Comparison of ENCODE assay signal across 8 cellular contexts in the genomic region with DNA sequence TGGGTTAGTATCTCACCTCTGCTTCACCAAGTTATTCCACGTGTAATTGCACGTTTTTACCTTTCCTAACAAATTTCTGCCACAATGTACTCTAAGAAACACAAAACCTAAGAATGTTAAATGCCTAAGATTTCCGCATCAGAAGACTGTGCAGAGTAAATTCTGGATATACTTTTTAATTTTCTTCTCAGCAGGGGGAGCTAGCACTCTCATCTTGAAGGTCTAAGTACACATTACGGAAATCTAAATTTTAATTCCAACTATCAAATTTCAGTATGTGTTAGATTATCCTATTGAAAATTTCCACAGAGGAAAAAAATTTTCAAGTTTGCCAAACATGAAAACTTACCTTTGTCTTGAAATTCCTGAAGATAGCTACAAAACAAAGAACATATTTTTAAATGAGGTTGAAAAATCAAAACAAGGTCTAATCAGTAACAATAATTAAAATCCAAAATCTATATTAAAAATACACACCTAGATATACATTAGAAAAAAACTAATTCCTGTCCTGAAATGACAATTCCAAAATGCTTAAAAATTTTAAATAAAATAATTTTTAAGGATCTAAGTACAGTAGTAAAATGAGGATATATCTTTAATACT. TPM values are rescaled to one million over a fixed set of nuclear protein-coding genes. Genes with fewer than 3 reads are reported as not detected.
DNase-seq lines count a peak whose midpoint lies in the region; ATAC-seq and TF ChIP-seq lines count a peak whose summit lies in the region.

No MANE protein-coding gene starts in this region.

- H3K36me3 ChIP-seq in OCI-LY1 (ENCODE audit: insufficient read depth, low read length): no peaks in the 10 kb centered on the region
- H3K36me3 ChIP-seq in neutrophil: peaks cover 35% of the 10 kb centered on the region

- ATAC-seq in HG03039 (IDR thresholded peaks at IDR 0.05; ENCODE audit: unreplicated experiment) (no peak), GM21390 (IDR thresholded peaks at IDR 0.05; ENCODE audit: unreplicated experiment) (no peak)

- no peaks in the 10 kb centered on the region for H4K20me1 ChIP-seq in OCI-LY1 (ENCODE audit: insufficient read depth, low read length)

- H3K27me3 ChIP-seq in OCI-LY1 (ENCODE audit: insufficient read depth, low read length) (no peaks in the 10 kb centered on the region), neutrophil (no peaks in the 10 kb centered on the region)

- no peaks in the 10 kb centered on the region for H3K36me3 Mint-ChIP-seq in endothelial cell (ENCODE audit: low read depth, unreplicated experiment)

- no peak overlapping the region for H3K4me3 ChIP-seq in OCI-LY1 (ENCODE audit: low read depth, low read length, poor library complexity, severe bottlenecking)
- no peak overlapping the region for H3K4me3 ChIP-seq in neutrophil (ENCODE audit: low read depth in 1 of 2, low read length in 1 of 2)

- H3K4me1 ChIP-seq in OCI-LY1 (ENCODE audit: insufficient read depth, low read length, severe bottlenecking) (peaks cover 15% of the 10 kb centered on the region), neutrophil (ENCODE audit: control insufficient read depth in 1 of 2, insufficient read depth in 1 of 2, low read depth in 1 of 2, low read length in 1 of 2) (peaks cover 27 to 40% of the 10 kb centered on the region in 2 experiments)

- H3K79me2 ChIP-seq in OCI-LY1 (ENCODE audit: insufficient read depth, low read length): no peaks in the 10 kb centered on the region

- no peaks in the 10 kb centered on the region for H3K9me2 ChIP-seq in OCI-LY1 (ENCODE audit: low read depth, low read length)

- H2AFZ ChIP-seq in OCI-LY1 (ENCODE audit: low read length): no peak overlapping the region

- no peaks in the 10 kb centered on the region for H3K9me3 Mint-ChIP-seq in endothelial cell (ENCODE audit: unreplicated experiment)

- no peaks in the 10 kb centered on the region for H3F3A ChIP-seq in OCI-LY1 (ENCODE audit: insufficient read depth, low read length)

- H3K27ac Mint-ChIP-seq in endothelial cell (ENCODE audit: unreplicated experiment): no peak overlapping the region

- H3K27me3 Mint-ChIP-seq in endothelial cell (ENCODE audit: unreplicated experiment): peaks cover 3% of the 10 kb centered on the region

- H3K4me1 Mint-ChIP-seq in endothelial cell (ENCODE audit: unreplicated experiment): peaks cover 19% of the 10 kb centered on the region

- H3K27ac ChIP-seq in OCI-LY1 (ENCODE audit: low read depth, low read length, poor library complexity, severe bottlenecking): no peak overlapping the region
- H3K27ac ChIP-seq in neutrophil: peak overlapping the region; percentile 8

- in situ Hi-C loops in ACHN (cut with HindIII; ENCODE audit: low pct_ligation_motif_present, low pct_unique_long_range_greater_than_20kb, low sequenced_read_pairs) (loop anchor here (10.0 kb wide), 1 partner anchor 271 kb away; no protein-coding TSS in a partner anchor), GM13977 (cut with MboI; ENCODE audit: low pct_unique_long_range_greater_than_20kb, low sequenced_read_pairs, unreplicated experiment) (no loop called here)

- no peak overlapping the region for H3K4me2 ChIP-seq in OCI-LY1 (ENCODE audit: low read length)

- H3K9me3 ChIP-seq in OCI-LY1 (ENCODE audit: low read length) (no peaks in the 10 kb centered on the region), neutrophil (no peaks in the 10 kb centered on the region)

- DNase-seq in ACHN: peak; percentile 90
- no peak for DNase-seq in GM13977 (ENCODE audit: low spot score)
- DNase-seq in endothelial cell (ENCODE audit: low spot score): no peak
- no peak for DNase-seq in iPS-NIHi7 (ENCODE audit: extremely low spot score)

- TF ChIP-seq CTCF in GM13977 (IDR thresholded peaks at IDR 0.05; ENCODE audit: extremely low read depth, insufficient read depth, missing control alignments) (peak; percentile 41), OCI-LY1 (IDR thresholded peaks at IDR 0.05; ENCODE audit: low read length) (peak; percentile 93), endothelial cell (IDR thresholded peaks at IDR 0.05; ENCODE audit: unreplicated experiment) (peak; percentile 48), neutrophil (IDR thresholded peaks at IDR 0.05) (peak; percentile 23)

- H3K4me3 Mint-ChIP-seq in endothelial cell (ENCODE audit: unreplicated experiment): no peak overlapping the region

- H3K9ac ChIP-seq in OCI-LY1 (ENCODE audit: low read length): no peak overlapping the region

RNA-seq across cellular contexts. Expression of a gene that starts 10.5 kb away (rescaled TPM):
- total RNA-seq in endothelial cell (ENCODE audit: unreplicated experiment): 24.7 TPM

Comparison
In these comparisons a context has a peak if more than half of its experiments do, and no peak if none do; other contexts are left out.
1. CTCF ChIP-seq: peak in every context shown above with its lines; median percentile 93 in OCI-LY1; 48 in endothelial cell; 41 in GM13977; 23 in neutrophil.